Comparison of ENCODE assay signal across 27 cellular contexts in the genomic region with DNA sequence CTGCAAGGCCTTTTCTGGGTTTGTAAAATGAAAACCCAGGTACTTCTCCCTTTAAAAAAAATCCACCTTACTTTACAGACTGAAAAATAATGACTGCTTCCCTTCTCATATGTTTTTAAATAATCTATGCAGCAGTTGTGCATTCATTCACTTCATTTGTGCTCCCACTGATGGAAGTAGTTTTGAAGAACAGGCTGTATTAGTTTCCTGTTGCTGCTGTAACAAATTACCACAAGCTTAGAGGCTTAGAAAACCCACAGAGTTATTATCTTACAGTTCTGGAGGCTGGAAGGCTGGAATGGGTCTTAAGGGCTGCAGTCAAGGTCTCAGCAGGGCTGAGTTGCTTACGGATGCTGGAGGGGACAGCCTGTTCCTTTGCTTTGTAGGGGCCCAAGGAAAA.
"Had no signal": no experiment of that assay in that cellular context is flagged by ENCODE, and none has a peak within 500 bp of the region (broad histone marks: within the 10 kb centered on the region; RNA-seq: fewer than 3 reads in every experiment).

No MANE protein-coding gene starts in this region.

- DNase-seq: activated B cell treated with CpG ODN at 0.5 μM for 24 hours; activated CD4-positive, alpha-beta memory T cell treated with anti-CD3 and anti-CD28 coated beads, Interleukin-2, amount 10 ng/mL, durations not matched to agents 7 days and 5 days; activated CD4-positive, alpha-beta T cell treated with anti-CD3 and anti-CD28 coated beads for 4 hours; activated CD4-positive, alpha-beta T cell treated with anti-CD3 and anti-CD28 coated beads, Interleukin-2, amount 10 ng/mL, durations not matched to agents 7 days and 5 days; activated CD4-positive, alpha-beta T cell treated with anti-CD3 and anti-CD28 coated beads, Interleukin-2, amount 50 U/mL, for 48 hours; activated CD4-positive, CD25-positive, alpha-beta regulatory T cell treated with anti-CD3 and anti-CD28 coated beads, Interleukin-2, amount 50 U/mL, for 72 hours; activated CD8-positive, alpha-beta memory T cell treated with anti-CD3 and anti-CD28 coated beads for 24 hours; activated CD8-positive, alpha-beta memory T cell treated with anti-CD3 and anti-CD28 coated beads, Interleukin-2, amount 10 ng/mL, durations not matched to agents 7 days and 5 days; activated CD8-positive, alpha-beta memory T cell treated with anti-CD3 and anti-CD28 coated beads, Interleukin-2, amount 50 U/mL, for 48 hours; activated CD8-positive, alpha-beta T cell treated with anti-CD3 and anti-CD28 coated beads, Interleukin-2, amount 10 ng/mL, durations not matched to agents 7 days and 5 days; activated effector memory CD4-positive, alpha-beta T cell treated with Interleukin-2 at 50 U/mL for 16 hours; activated gamma-delta T cell; activated naive CD4-positive, alpha-beta T cell treated with anti-CD3 and anti-CD28 coated beads, Interleukin-2, amount 10 ng/mL, durations not matched to agents 7 days and 5 days; activated naive CD4-positive, alpha-beta T cell treated with Interleukin-2 at 50 U/mL for 16 hours; activated naive CD8-positive, alpha-beta T cell treated with anti-CD3 and anti-CD28 coated beads, Interleukin-2, amount 10 ng/mL, durations not matched to agents 7 days and 5 days; activated naive CD8-positive, alpha-beta T cell treated with anti-CD3 and anti-CD28 coated beads, Interleukin-2, amount 50 U/mL, for 24 hours; activated T-cell treated with anti-CD3 and anti-CD28 coated beads, Interleukin-2, amount 50 U/mL, for 24 hours; activated T-cell treated with anti-CD3 and anti-CD28 coated beads, Interleukin-2, amount 50 U/mL, for 48 hours; amygdala; anterior cingulate cortex; cerebellar nuclear complex; T-helper 1 cell; T-helper 2 cell; T-helper 9 cell had no signal

- ATAC-seq: activated CD8-positive, alpha-beta memory T cell treated with anti-CD3 and anti-CD28 coated beads, Interleukin-2, amount 10 ng/mL, durations not matched to agents 7 days and 5 days; activated CD8-positive, alpha-beta T cell treated with anti-CD3 and anti-CD28 coated beads, Interleukin-2, amount 10 ng/mL, durations not matched to agents 7 days and 5 days; activated naive CD8-positive, alpha-beta T cell treated with anti-CD3 and anti-CD28 coated beads, Interleukin-2, amount 50 U/mL, for 24 hours had no signal

- H3K27ac ChIP-seq: ascending aorta, VCaP had no signal

- H3K27me3 ChIP-seq: ascending aorta had no signal

- H3K36me3 ChIP-seq: ascending aorta had no signal

- H3K4me3 ChIP-seq: ascending aorta had no signal

- H3K9me3 ChIP-seq: ascending aorta had no signal

- FAIRE-seq: TTC549 had no signal

- H3K4me1 ChIP-seq: ascending aorta had no signal
